1 cellular context compared by ENCODE assay signal in genomic region chr12:120810021-120810420, GRCh38.
TF ChIP-seq lines count a peak whose summit lies in the region.

No MANE protein-coding gene starts in this region.

TF ChIP-seq in HEK293, 187 proteins besides CTCF, POLR2A, EP300 and RAD21:
- TF ChIP-seq REST (tag by site-specific recombination; IDR thresholded peaks at IDR 0.05) (no peak), ZNF121 (tag by site-specific recombination; IDR thresholded peaks at IDR 0.05) (peak; percentile 78), ZSCAN18 (tag by site-specific recombination; IDR thresholded peaks at IDR 0.05) (no peak), ZBTB44 (tag by site-specific recombination; IDR thresholded peaks at IDR 0.05) (no peak), ZNF354C (tag by site-specific recombination; IDR thresholded peaks at IDR 0.05; ENCODE audit: borderline replicate concordance, low read depth) (no peak), INSM2 (tag by site-specific recombination; IDR thresholded peaks at IDR 0.05) (no peak)
